Comparison of ENCODE assay signal across 11 cellular contexts in genomic region chr1:116111196-116112021, GRCh38. TPM values are rescaled to one million over a fixed set of nuclear protein-coding genes. Genes with fewer than 3 reads are reported as not detected.
A peak's percentile ranks its signal among the peaks of the same experiment; 100 is the strongest.
DNase-seq lines count a peak whose midpoint lies in the region; ATAC-seq and TF ChIP-seq lines count a peak whose summit lies in the region.
"Had no signal": no experiment of that assay in that cellular context is flagged by ENCODE, and none has a peak within 500 bp of the region (broad histone marks: within the 10 kb centered on the region; RNA-seq: fewer than 3 reads in every experiment).

Gene MAB21L3, plus strand, starts transcription at chr1:116111399. Its CDS starts 1,217 bp downstream, at chr1:116112616.

- H3K4me1 ChIP-seq in thyroid gland, result peaks cover 10 to 39% of the 10 kb centered on the region in 2 donors

- H3K27ac ChIP-seq in thyroid gland, result peak within 1 kb of the TSS; percentile 73 to 89 (median 85)
- H3K27ac ChIP-seq: dorsolateral prefrontal cortex had no signal

- TF ChIP-seq CTCF in epithelial cell of proximal tubule (conservative IDR thresholded peaks at IDR 0.05; ENCODE audit: low read depth, low read length) (no peak), thyroid gland (IDR thresholded peaks at IDR 0.05) (no peak)

- no peaks in the 10 kb centered on the region for H3K27me3 ChIP-seq in thyroid gland

- peak in 1 of 2 donors; percentile 7 for TF ChIP-seq POLR2A in thyroid gland (IDR thresholded peaks at IDR 0.05)

- ATAC-seq in GM19452 (IDR thresholded peaks at IDR 0.05; ENCODE audit: unreplicated experiment), result peak; percentile 55
- ATAC-seq in HG03108 (IDR thresholded peaks at IDR 0.05; ENCODE audit: unreplicated experiment), result peak; percentile 61
- ATAC-seq: stimulated activated effector memory CD8-positive, alpha-beta T cell treated with anti-CD3 and anti-CD28 coated beads, Interleukin-12 subunit alpha, Interleukin-12 subunit beta, amount 100 ng/mL, for 72 hours had no signal

- DNase-seq in epithelial cell of proximal tubule (ENCODE audit: low read depth) (no peak), thyroid gland (peak; percentile 58 to 62), A172 (ENCODE audit: low spot score) (no peak), activated gamma-delta T cell treated with Interleukin-2 at 50 U/mL for 16 hours (no peak)
- DNase-seq in activated effector memory CD4-positive, alpha-beta T cell treated with anti-CD3 and anti-CD28 coated beads, Interleukin-2, amount 50 U/mL, for 16 hours, result no peak
- DNase-seq: activated CD4-positive, alpha-beta T cell treated with anti-CD3 and anti-CD28 coated beads for 4 hours; dorsolateral prefrontal cortex; NCI-H2029 had no signal

- no peaks in the 10 kb centered on the region for H3K36me3 ChIP-seq in thyroid gland

- H3K4me3 ChIP-seq in epithelial cell of proximal tubule (ENCODE audit: low read depth, low read length), result peak within 1 kb of the TSS; percentile 2
- H3K4me3 ChIP-seq in thyroid gland (replicated peaks in 1 of 3), result no peak within 1 kb of the TSS

- intact Hi-C loops in thyroid gland (cut with DNase I), result loop anchor here (10.0 kb wide), 1 partner anchor 617 kb away; no protein-coding TSS in a partner anchor

- no peaks in the 10 kb centered on the region for H3K9me3 ChIP-seq in thyroid gland

- 43 to 49% methylated on average over 13 to 14 of the region's 14 CpGs for WGBS in thyroid gland, 2 donors

RNA-seq across cellular contexts. Expression of gene MAB21L3, which starts in this region (rescaled TPM):
- total RNA-seq in epithelial cell of proximal tubule (0.29 and 0.52 TPM in 2 replicates), thyroid gland (under 1 TPM; 0.34 to 0.89 (median 0.73) TPM)
- total RNA-seq in A172 (2014; rRNA removed; shearing (Covaris generic)), result not detected in 2 replicates

Comparison
In these comparisons a context has a peak if more than half of its experiments do, and no peak if none do; other contexts are left out.
1. Peak in DNase-seq and H3K27ac ChIP-seq in thyroid gland; RNA of the gene not detected or under 1 TPM.